In the genomic region with DNA sequence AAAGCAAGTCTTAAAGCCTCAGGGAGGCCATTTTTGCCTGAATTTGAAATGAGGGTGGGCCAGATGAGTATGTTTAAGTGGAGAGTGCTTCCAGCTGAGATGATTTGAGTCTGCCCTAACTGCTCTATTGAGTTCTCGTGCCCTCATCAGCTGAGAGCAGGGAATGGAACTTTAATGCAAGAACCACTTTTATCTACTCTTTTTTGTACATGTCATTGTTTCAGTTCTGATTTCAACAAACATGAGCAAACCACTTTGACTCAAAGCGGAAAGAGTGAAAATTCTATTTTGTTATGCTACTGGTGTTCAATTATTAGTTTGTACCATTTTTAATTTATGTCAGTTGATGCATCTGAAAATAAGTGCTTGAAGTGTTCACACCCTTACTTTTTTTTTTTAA, we compare ENCODE assay signal across 13 cellular contexts. TPM values are rescaled to one million over a fixed set of nuclear protein-coding genes. Genes with fewer than 3 reads are reported as not detected.
A peak's percentile ranks its signal among the peaks of the same experiment; 100 is the strongest.
DNase-seq lines count a peak whose midpoint lies in the region; ATAC-seq lines count a peak whose summit lies in the region.
"Had no signal": no experiment of that assay in that cellular context is flagged by ENCODE, and none has a peak within 500 bp of the region (broad histone marks: within the 10 kb centered on the region; RNA-seq: fewer than 3 reads in every experiment).

No MANE protein-coding gene starts in this region.

- H3K27ac Mint-ChIP-seq in activated naive CD4-positive, alpha-beta T cell treated with anti-CD3 and anti-CD28 coated beads for 36 hours: no peak overlapping the region
- no peak overlapping the region for H3K27ac Mint-ChIP-seq in stimulated activated effector memory CD8-positive, alpha-beta T cell treated with anti-CD3 and anti-CD28 coated beads, Interleukin-12 subunit alpha, Interleukin-12 subunit beta, amount 100 ng/mL, for 72 hours

- CTCF ChIA-PET in activated naive CD4-positive, alpha-beta T cell treated with anti-CD3 and anti-CD28 coated beads for 36 hours (lab: Charles Lee): no interaction called here

- H3K4me3 Mint-ChIP-seq in activated naive CD4-positive, alpha-beta T cell treated with anti-CD3 and anti-CD28 coated beads for 36 hours: no peak overlapping the region
- H3K4me3 Mint-ChIP-seq in stimulated activated effector memory CD8-positive, alpha-beta T cell treated with anti-CD3 and anti-CD28 coated beads, Interleukin-12 subunit alpha, Interleukin-12 subunit beta, amount 100 ng/mL, for 72 hours: no peak overlapping the region
- H3K4me3 Mint-ChIP-seq: H9 had no signal

- intact Hi-C loops in activated naive CD4-positive, alpha-beta T cell treated with anti-CD3 and anti-CD28 coated beads for 36 hours (cut with micrococcal nuclease): no loop called here

- DNase-seq in activated naive CD4-positive, alpha-beta T cell treated with anti-CD3 and anti-CD28 coated beads for 36 hours: peak; percentile 30
- no peak for DNase-seq in activated naive CD4-positive, alpha-beta T cell (lab: John Stamatoyannopoulos, UW)
- DNase-seq in stimulated activated effector memory CD8-positive, alpha-beta T cell treated with anti-CD3 and anti-CD28 coated beads, Interleukin-12 subunit alpha, Interleukin-12 subunit beta, amount 100 ng/mL, for 72 hours (ENCODE audit: low spot score in 2 of 2): no peak
- DNase-seq in germinal center (ENCODE audit: low spot score): no peak
- DNase-seq in stimulated activated naive CD4-positive, alpha-beta T cell treated with Interleukin-2 at 50 U/mL for 16 hours (lab: John Stamatoyannopoulos, UW): no peak
- DNase-seq in ureter (ENCODE audit: low spot score): no peak
- DNase-seq: dorsolateral prefrontal cortex, GDM1, H9, NCI-H2029 treated with DMSO at 0.1 percent for 48 hours, upper lobe of right lung had no signal

- H3K4me1 Mint-ChIP-seq in activated naive CD4-positive, alpha-beta T cell treated with anti-CD3 and anti-CD28 coated beads for 36 hours (ENCODE audit: low read depth): peaks cover 13% of the 10 kb centered on the region
- peaks cover 10% of the 10 kb centered on the region for H3K4me1 Mint-ChIP-seq in stimulated activated effector memory CD8-positive, alpha-beta T cell treated with anti-CD3 and anti-CD28 coated beads, Interleukin-12 subunit alpha, Interleukin-12 subunit beta, amount 100 ng/mL, for 72 hours
- H3K4me1 Mint-ChIP-seq: H9 had no signal

- no peaks in the 10 kb centered on the region for H3K9me3 Mint-ChIP-seq in activated naive CD4-positive, alpha-beta T cell treated with anti-CD3 and anti-CD28 coated beads for 36 hours
- H3K9me3 Mint-ChIP-seq in stimulated activated effector memory CD8-positive, alpha-beta T cell treated with anti-CD3 and anti-CD28 coated beads, Interleukin-12 subunit alpha, Interleukin-12 subunit beta, amount 100 ng/mL, for 72 hours: no peaks in the 10 kb centered on the region
- H3K9me3 Mint-ChIP-seq: H9 had no signal

- no peaks in the 10 kb centered on the region for H3K27me3 Mint-ChIP-seq in activated naive CD4-positive, alpha-beta T cell treated with anti-CD3 and anti-CD28 coated beads for 36 hours (ENCODE audit: low read depth)

- no peaks in the 10 kb centered on the region for H3K36me3 Mint-ChIP-seq in activated naive CD4-positive, alpha-beta T cell treated with anti-CD3 and anti-CD28 coated beads for 36 hours (ENCODE audit: low read depth)
- H3K36me3 Mint-ChIP-seq in stimulated activated effector memory CD8-positive, alpha-beta T cell treated with anti-CD3 and anti-CD28 coated beads, Interleukin-12 subunit alpha, Interleukin-12 subunit beta, amount 100 ng/mL, for 72 hours: peaks cover 26% of the 10 kb centered on the region

- ATAC-seq in GM21576 (IDR thresholded peaks at IDR 0.05; ENCODE audit: unreplicated experiment) (peak; percentile 81), HG03354 (IDR thresholded peaks at IDR 0.05; ENCODE audit: poor library complexity, severe bottlenecking, unreplicated experiment) (peak; percentile 78)
- peak; percentile 86 for ATAC-seq in stimulated activated effector memory CD8-positive, alpha-beta T cell treated with anti-CD3 and anti-CD28 coated beads, Interleukin-12 subunit alpha, Interleukin-12 subunit beta, amount 100 ng/mL, for 72 hours
- ATAC-seq: upper lobe of right lung had no signal

RNA-seq across cellular contexts. Expression of gene DCAF10, which starts 35.8 kb away (rescaled TPM):
- total RNA-seq in activated naive CD4-positive, alpha-beta T cell treated with anti-CD3 and anti-CD28 coated beads for 36 hours: 10 to 100 TPM in 1 of 2 experiments, 1 to 10 TPM in 1; 9.4 to 10.9 TPM
- total RNA-seq in ureter: 33.0 TPM

RNA-seq across cellular contexts. Expression of gene EXOSC3, which starts 51.5 kb away (rescaled TPM):
- 10 to 100 TPM; 93.7 to 99.7 TPM for total RNA-seq in activated naive CD4-positive, alpha-beta T cell treated with anti-CD3 and anti-CD28 coated beads for 36 hours
- total RNA-seq in ureter: 27.2 TPM
